Comparison of ENCODE assay signal across 20 cellular contexts in the genomic region with DNA sequence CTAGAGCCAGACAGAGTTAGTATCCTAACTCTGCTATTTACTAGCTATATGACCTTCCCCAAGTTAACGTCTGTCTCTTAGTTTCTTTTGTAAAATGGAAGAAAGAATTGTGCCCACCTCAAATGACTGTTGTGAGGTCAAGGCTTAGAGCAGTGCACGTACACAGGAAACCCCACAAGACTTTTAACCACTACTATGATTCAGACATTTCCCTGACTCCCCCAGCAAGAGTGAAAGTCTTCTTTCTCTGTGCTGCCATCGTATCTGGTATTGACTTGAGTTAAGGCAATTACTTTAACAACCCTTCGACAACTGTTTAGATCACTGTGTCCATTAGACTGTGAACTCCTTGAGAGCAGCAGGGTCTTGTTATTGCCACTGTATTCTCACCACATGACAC. TPM values are rescaled to one million over a fixed set of nuclear protein-coding genes. Genes with fewer than 3 reads are reported as not detected.
DNase-seq lines count a peak whose midpoint lies in the region; ATAC-seq lines count a peak whose summit lies in the region.
"Had no signal": no experiment of that assay in that cellular context is flagged by ENCODE, and none has a peak within 500 bp of the region (broad histone marks: within the 10 kb centered on the region; RNA-seq: fewer than 3 reads in every experiment).

No MANE protein-coding gene starts in this region.

- H3K27ac Mint-ChIP-seq in activated T-cell treated with anti-CD3 and anti-CD28 coated beads, Interleukin-2, amount 50 U/mL, for 24 hours = peak overlapping the region; percentile 27
- H3K27ac Mint-ChIP-seq in activated CD8-positive, alpha-beta T cell treated with anti-CD3 and anti-CD28 coated beads, Interleukin-2, amount 10 ng/mL, durations not matched to agents 7 days and 5 days = peak overlapping the region; percentile 48
- H3K27ac Mint-ChIP-seq in stimulated activated naive CD8-positive, alpha-beta T cell treated with anti-CD3 and anti-CD28 coated beads, Interleukin-15, Interleukin-2, amounts not matched to agents 100 ng/mL and 50 ng/mL, for 24 hours = peak overlapping the region; percentile 78

- H3K9me3 Mint-ChIP-seq in activated T-cell treated with anti-CD3 and anti-CD28 coated beads, Interleukin-2, amount 50 U/mL, for 24 hours = no peaks in the 10 kb centered on the region
- no peaks in the 10 kb centered on the region for H3K9me3 Mint-ChIP-seq in activated CD8-positive, alpha-beta T cell treated with anti-CD3 and anti-CD28 coated beads, Interleukin-2, amount 10 ng/mL, durations not matched to agents 7 days and 5 days (ENCODE audit: insufficient read depth)
- H3K9me3 Mint-ChIP-seq in stimulated activated naive CD8-positive, alpha-beta T cell treated with anti-CD3 and anti-CD28 coated beads, Interleukin-15, Interleukin-2, amounts not matched to agents 100 ng/mL and 50 ng/mL, for 24 hours = no peaks in the 10 kb centered on the region

- no peaks in the 10 kb centered on the region for H3K27me3 Mint-ChIP-seq in activated T-cell treated with anti-CD3 and anti-CD28 coated beads, Interleukin-2, amount 50 U/mL, for 24 hours
- peaks cover 6% of the 10 kb centered on the region for H3K27me3 Mint-ChIP-seq in activated CD8-positive, alpha-beta T cell treated with anti-CD3 and anti-CD28 coated beads, Interleukin-2, amount 10 ng/mL, durations not matched to agents 7 days and 5 days (ENCODE audit: low read depth)
- no peaks in the 10 kb centered on the region for H3K27me3 Mint-ChIP-seq in stimulated activated naive CD8-positive, alpha-beta T cell treated with anti-CD3 and anti-CD28 coated beads, Interleukin-15, Interleukin-2, amounts not matched to agents 100 ng/mL and 50 ng/mL, for 24 hours

- CTCF ChIA-PET in activated CD8-positive, alpha-beta T cell treated with anti-CD3 and anti-CD28 coated beads, Interleukin-2, amount 10 ng/mL, durations not matched to agents 7 days and 5 days (lab: Charles Lee) = interaction anchor here (0.9 to 1.4 kb wide), 4 partner anchors 13 to 167 kb away, joined by 3 to 4 read pairs (median 3); no protein-coding TSS in a partner anchor

- ATAC-seq in HG03460 (IDR thresholded peaks at IDR 0.05; ENCODE audit: unreplicated experiment) (peak; percentile 72), HG03025 (IDR thresholded peaks at IDR 0.05; ENCODE audit: low FRiP score, unreplicated experiment) (no peak), GM18511 (IDR thresholded peaks at IDR 0.05; ENCODE audit: unreplicated experiment) (no peak)
- ATAC-seq in activated CD8-positive, alpha-beta T cell treated with anti-CD3 and anti-CD28 coated beads, Interleukin-2, amount 10 ng/mL, durations not matched to agents 7 days and 5 days = peak; percentile 85

- peaks cover 32% of the 10 kb centered on the region for H3K4me1 Mint-ChIP-seq in activated T-cell treated with anti-CD3 and anti-CD28 coated beads, Interleukin-2, amount 50 U/mL, for 24 hours (ENCODE audit: low read depth)
- H3K4me1 Mint-ChIP-seq in activated CD8-positive, alpha-beta T cell treated with anti-CD3 and anti-CD28 coated beads, Interleukin-2, amount 10 ng/mL, durations not matched to agents 7 days and 5 days (ENCODE audit: low read depth) = peaks cover 35% of the 10 kb centered on the region
- H3K4me1 Mint-ChIP-seq in stimulated activated naive CD8-positive, alpha-beta T cell treated with anti-CD3 and anti-CD28 coated beads, Interleukin-15, Interleukin-2, amounts not matched to agents 100 ng/mL and 50 ng/mL, for 24 hours (ENCODE audit: low read depth) = peaks cover 55% of the 10 kb centered on the region

- H3K4me3 Mint-ChIP-seq in activated T-cell treated with anti-CD3 and anti-CD28 coated beads, Interleukin-2, amount 50 U/mL, for 24 hours = no peak overlapping the region
- H3K4me3 Mint-ChIP-seq in activated CD8-positive, alpha-beta T cell treated with anti-CD3 and anti-CD28 coated beads, Interleukin-2, amount 10 ng/mL, durations not matched to agents 7 days and 5 days = no peak overlapping the region
- peak overlapping the region; percentile 41 for H3K4me3 Mint-ChIP-seq in stimulated activated naive CD8-positive, alpha-beta T cell treated with anti-CD3 and anti-CD28 coated beads, Interleukin-15, Interleukin-2, amounts not matched to agents 100 ng/mL and 50 ng/mL, for 24 hours

- no peaks in the 10 kb centered on the region for H3K36me3 Mint-ChIP-seq in activated T-cell treated with anti-CD3 and anti-CD28 coated beads, Interleukin-2, amount 50 U/mL, for 24 hours (ENCODE audit: low read depth)
- peaks cover 6% of the 10 kb centered on the region for H3K36me3 Mint-ChIP-seq in activated CD8-positive, alpha-beta T cell treated with anti-CD3 and anti-CD28 coated beads, Interleukin-2, amount 10 ng/mL, durations not matched to agents 7 days and 5 days (ENCODE audit: low read depth)
- no peaks in the 10 kb centered on the region for H3K36me3 Mint-ChIP-seq in stimulated activated naive CD8-positive, alpha-beta T cell treated with anti-CD3 and anti-CD28 coated beads, Interleukin-15, Interleukin-2, amounts not matched to agents 100 ng/mL and 50 ng/mL, for 24 hours (ENCODE audit: low read depth)

- DNase-seq in activated T-cell treated with anti-CD3 and anti-CD28 coated beads, Interleukin-2, amount 50 U/mL, for 24 hours = no peak
- DNase-seq in activated T-cell treated with anti-CD3 and anti-CD28 coated beads, Interleukin-2, amount 50 U/mL, for 1 hour = no peak
- peak; percentile 31 for DNase-seq in activated CD8-positive, alpha-beta T cell treated with anti-CD3 and anti-CD28 coated beads, Interleukin-2, amount 10 ng/mL, durations not matched to agents 7 days and 5 days
- no peak for DNase-seq in kidney tubule cell (ENCODE audit: low spot score)
- DNase-seq: activated CD4-positive, alpha-beta T cell treated with anti-CD3 and anti-CD28 coated beads, Interleukin-2, amount 50 U/mL, for 48 hours; effector CD4-positive, alpha-beta T cell; GF-D8; left ventricle myocardium inferior; NCI-H187 treated with DMSO at 0.1 percent for 48 hours; stimulated activated naive CD4-positive, alpha-beta T cell; trophoblast cell had no signal

- POLR2A ChIA-PET in activated CD8-positive, alpha-beta T cell treated with anti-CD3 and anti-CD28 coated beads, Interleukin-2, amount 10 ng/mL, durations not matched to agents 7 days and 5 days (lab: Charles Lee) = interaction anchor here (1.2 to 1.4 kb wide), 2 partner anchors 34 to 38 kb away, joined by 4 to 5 read pairs; a partner anchor contains a TSS

RNA-seq across cellular contexts. Expression of a gene that starts 2.6 kb away (rescaled TPM):
- not detected for total RNA-seq in activated CD8-positive, alpha-beta T cell treated with anti-CD3 and anti-CD28 coated beads, Interleukin-2, amount 10 ng/mL, durations not matched to agents 7 days and 5 days
- total RNA-seq: esophagus muscularis mucosa, glomerular endothelial cell, left ventricle myocardium inferior, mucosa of gallbladder, NCI-H460, right atrium auricular region had no signal

RNA-seq across cellular contexts. Expression of a gene that starts 9.0 kb away (rescaled TPM):
- total RNA-seq in activated CD8-positive, alpha-beta T cell treated with anti-CD3 and anti-CD28 coated beads, Interleukin-2, amount 10 ng/mL, durations not matched to agents 7 days and 5 days = not detected
- total RNA-seq: esophagus muscularis mucosa, glomerular endothelial cell, left ventricle myocardium inferior, mucosa of gallbladder, NCI-H460, right atrium auricular region had no signal

RNA-seq across cellular contexts. Expression of a gene that starts 26.3 kb away (rescaled TPM):
- total RNA-seq in activated CD8-positive, alpha-beta T cell treated with anti-CD3 and anti-CD28 coated beads, Interleukin-2, amount 10 ng/mL, durations not matched to agents 7 days and 5 days = not detected
- total RNA-seq: esophagus muscularis mucosa, glomerular endothelial cell, left ventricle myocardium inferior, mucosa of gallbladder, NCI-H460, right atrium auricular region had no signal

RNA-seq across cellular contexts. Expression of a gene that starts 38.0 kb away (rescaled TPM):
- total RNA-seq in activated CD8-positive, alpha-beta T cell treated with anti-CD3 and anti-CD28 coated beads, Interleukin-2, amount 10 ng/mL, durations not matched to agents 7 days and 5 days = 10 to 100 TPM; 19.1 to 20.4 TPM

RNA-seq across cellular contexts. Expression of a gene that starts 42.5 kb away (rescaled TPM):
- under 1 TPM; 0.16 to 0.29 TPM for total RNA-seq in activated CD8-positive, alpha-beta T cell treated with anti-CD3 and anti-CD28 coated beads, Interleukin-2, amount 10 ng/mL, durations not matched to agents 7 days and 5 days
- total RNA-seq: esophagus muscularis mucosa, left ventricle myocardium inferior, NCI-H460, right atrium auricular region had no signal

Comparison
In these comparisons a context has a peak if more than half of its experiments do, and no peak if none do; other contexts are left out.
1. H3K27ac Mint-ChIP-seq: peak in every context shown above with its lines; median percentile 78 in stimulated activated naive CD8-positive, alpha-beta T cell treated with anti-CD3 and anti-CD28 coated beads, Interleukin-15, Interleukin-2, amounts not matched to agents 100 ng/mL and 50 ng/mL, for 24 hours; 48 in activated CD8-positive, alpha-beta T cell treated with anti-CD3 and anti-CD28 coated beads, Interleukin-2, amount 10 ng/mL, durations not matched to agents 7 days and 5 days; 27 in activated T-cell treated with anti-CD3 and anti-CD28 coated beads, Interleukin-2, amount 50 U/mL, for 24 hours.
2. ATAC-seq: peak in HG03460 (single experiment) and activated CD8-positive, alpha-beta T cell treated with anti-CD3 and anti-CD28 coated beads, Interleukin-2, amount 10 ng/mL, durations not matched to agents 7 days and 5 days (single experiment); none in HG03025 (single experiment) and GM18511 (single experiment).